12 cellular contexts compared by ENCODE assay signal in genomic region chr18:45666006-45666405, GRCh38. TPM values are rescaled to one million over a fixed set of nuclear protein-coding genes. Genes with fewer than 3 reads are reported as not detected.
A peak's percentile ranks its signal among the peaks of the same experiment; 100 is the strongest.
DNase-seq lines count a peak whose midpoint lies in the region; ATAC-seq and TF ChIP-seq lines count a peak whose summit lies in the region.
"Had no signal": no experiment of that assay in that cellular context is flagged by ENCODE, and none has a peak within 500 bp of the region (broad histone marks: within the 10 kb centered on the region; RNA-seq: fewer than 3 reads in every experiment).

No MANE protein-coding gene starts in this region.

- H3K9me3 Mint-ChIP-seq in T-helper 2 cell treated with Interferon-gamma antibody and Interleukin-4, amounts not matched to agents 5 μg/mL and 100 μg/mL, for 36 hours, result no peaks in the 10 kb centered on the region
- no peaks in the 10 kb centered on the region for H3K9me3 Mint-ChIP-seq in progenitor cell of endocrine pancreas (ENCODE audit: low read depth)
- H3K9me3 Mint-ChIP-seq: neural crest cell had no signal

- H3K36me3 ChIP-seq in heart right ventricle (no peaks in the 10 kb centered on the region), thymus (ENCODE audit: control insufficient read depth, insufficient read depth) (no peaks in the 10 kb centered on the region)

- intact Hi-C loops in Right ventricle myocardium inferior (cut with DNase I) (loop anchor here (5.0 kb wide), 2 partner anchors 306 to 406 kb away; partner anchors contain the start of gene PSTPIP2), cardiac septum (cut with DNase I) (loop anchor here (10.0 kb wide), 2 partner anchors 309 to 409 kb away; partner anchors contain the start of gene PSTPIP2), heart right ventricle (cut with DNase I) (loop anchor here in 9 of 10 donors (5.0 to 10.0 kb wide), 7 partner anchors 209 to 409 kb away; partner anchors contain the start of gene PSTPIP2 (in 5 of the 9))

- no peak overlapping the region for H3K4me3 ChIP-seq in heart right ventricle
- no peak overlapping the region for H3K4me3 ChIP-seq in thymus (ENCODE audit: low read length)

- H3K9me3 ChIP-seq in heart right ventricle, result no peaks in the 10 kb centered on the region
- H3K9me3 ChIP-seq in thymus (ENCODE audit: control insufficient read depth), result no peaks in the 10 kb centered on the region

- H3K4me1 ChIP-seq in heart right ventricle (peaks cover 0 to 44% (median 19%) of the 10 kb centered on the region in 9 donors), thymus (ENCODE audit: control insufficient read depth, insufficient read depth, low read length) (peaks cover 52% of the 10 kb centered on the region)

- H3K4me1 Mint-ChIP-seq in T-helper 2 cell treated with Interferon-gamma antibody and Interleukin-4, amounts not matched to agents 5 μg/mL and 100 μg/mL, for 36 hours (ENCODE audit: low read depth), result peaks cover 58% of the 10 kb centered on the region
- peaks cover 4% of the 10 kb centered on the region for H3K4me1 Mint-ChIP-seq in progenitor cell of endocrine pancreas (ENCODE audit: low read depth)

- H3K27me3 ChIP-seq in heart right ventricle (no peaks in the 10 kb centered on the region), thymus (ENCODE audit: control insufficient read depth, insufficient read depth) (no peaks in the 10 kb centered on the region)

- ATAC-seq in Right ventricle myocardium inferior, result peak; percentile 40
- ATAC-seq in heart right ventricle, result peak in 6 of 8 donors; percentile 29 to 81 (median 46)

- H3K27ac Mint-ChIP-seq in T-helper 2 cell treated with Interferon-gamma antibody and Interleukin-4, amounts not matched to agents 5 μg/mL and 100 μg/mL, for 36 hours, result peak overlapping the region; percentile 88
- no peak overlapping the region for H3K27ac Mint-ChIP-seq in progenitor cell of endocrine pancreas

- TF ChIP-seq CTCF in heart right ventricle (IDR thresholded peaks at IDR 0.05) (no peak), progenitor cell of endocrine pancreas (IDR thresholded peaks at IDR 0.05; ENCODE audit: unreplicated experiment) (no peak)

- H3K36me3 Mint-ChIP-seq in T-helper 2 cell treated with Interferon-gamma antibody and Interleukin-4, amounts not matched to agents 5 μg/mL and 100 μg/mL, for 36 hours (ENCODE audit: low read depth), result no peaks in the 10 kb centered on the region
- no peaks in the 10 kb centered on the region for H3K36me3 Mint-ChIP-seq in progenitor cell of endocrine pancreas (ENCODE audit: insufficient read depth)

- no peaks in the 10 kb centered on the region for H3K27me3 Mint-ChIP-seq in T-helper 2 cell treated with Interferon-gamma antibody and Interleukin-4, amounts not matched to agents 5 μg/mL and 100 μg/mL, for 36 hours (ENCODE audit: low read depth)
- H3K27me3 Mint-ChIP-seq in progenitor cell of endocrine pancreas, result peaks cover 5% of the 10 kb centered on the region

- H3K27ac ChIP-seq in heart right ventricle, result peak overlapping the region in 3 of 10 donors; percentile 9 to 61 (median 13)
- H3K27ac ChIP-seq in thymus (ENCODE audit: low read depth), result peak overlapping the region; percentile 62
- H3K27ac ChIP-seq: C4-2B, epithelial cell of prostate had no signal

- no peak for DNase-seq in Right ventricle myocardium inferior (ENCODE audit: missing footprints)
- no peak for DNase-seq in cardiac septum (ENCODE audit: low spot score)
- no peak for DNase-seq in T-helper 2 cell treated with Interferon-gamma antibody and Interleukin-4, amounts not matched to agents 5 μg/mL and 100 μg/mL, for 36 hours (ENCODE audit: low spot score)
- no peak for DNase-seq in heart right ventricle
- DNase-seq in NCI-H2171 treated with DMSO at 0.1 percent for 48 hours (lab: John Stamatoyannopoulos, UW), result no peak
- no peak for DNase-seq in progenitor cell of endocrine pancreas (ENCODE audit: low spot score, unreplicated experiment)
- no peak for DNase-seq in activated effector memory CD4-positive, alpha-beta T cell treated with anti-CD3 and anti-CD28 coated beads, Interleukin-2, amount 50 U/mL, for 16 hours
- DNase-seq: NCI-H1105 treated with DMSO at 0.1 percent for 48 hours had no signal

- H3K4me3 Mint-ChIP-seq in T-helper 2 cell treated with Interferon-gamma antibody and Interleukin-4, amounts not matched to agents 5 μg/mL and 100 μg/mL, for 36 hours, result peak overlapping the region; percentile 18
- H3K4me3 Mint-ChIP-seq in progenitor cell of endocrine pancreas (ENCODE audit: low read depth), result no peak overlapping the region
- H3K4me3 Mint-ChIP-seq: neural crest cell had no signal

- 55 to 71% methylated on average over 7 of the region's 7 CpGs for WGBS in heart right ventricle, 2 donors
- 95% methylated on average over 7 of the region's 7 CpGs for WGBS in thymus

RNA-seq across cellular contexts. Expression of gene SLC14A2, which starts 50.7 kb away (rescaled TPM):
- total RNA-seq in Right ventricle myocardium inferior, result not detected
- 0.11 TPM for total RNA-seq in cardiac septum
- total RNA-seq in heart right ventricle, result under 1 TPM in 5 of 10 donors, not detected in 5; 0.05 to 0.33 (median 0.09) TPM
- polyA plus RNA-seq in heart right ventricle, result under 1 TPM in 1 of 2 donors, not detected in 1; 0.03 TPM
- 0.52 TPM for polyA plus RNA-seq in thymus
- total RNA-seq in progenitor cell of endocrine pancreas, result 1.00 and 1.2 TPM in 2 replicates
- total RNA-seq: neural crest cell had no signal

RNA-seq across cellular contexts. Expression of gene SLC14A1, which starts 58.0 kb away (rescaled TPM):
- total RNA-seq in Right ventricle myocardium inferior (24.9 TPM), cardiac septum (12.4 TPM), heart right ventricle (10 to 100 TPM in 8 of 10 donors, 1 to 10 TPM in 2; 5.7 to 29.7 (median 12.7) TPM), progenitor cell of endocrine pancreas (0.31 and 0.50 TPM in 2 replicates)
- polyA plus RNA-seq in heart right ventricle (10 to 100 TPM in 1 of 2 donors, 1 to 10 TPM in 1; 5.6 to 20.4 TPM), thymus (3.9 TPM)
- total RNA-seq: neural crest cell had no signal
